1 cellular context compared by ENCODE assay signal in genomic region chr18:9762561-9762960, GRCh38.
TF ChIP-seq lines count a peak whose summit lies in the region.

No MANE protein-coding gene starts in this region.

TF ChIP-seq in K562, 482 proteins besides CTCF, POLR2A, EP300 and RAD21 (continued from another document):
- TF ChIP-seq ZBTB9 (CRISPR knock-in tag; IDR thresholded peaks at IDR 0.05) (no peak), ATF1 (CRISPR knock-in tag; IDR thresholded peaks at IDR 0.05) (no peak), ATF1 (tag; IDR thresholded peaks at IDR 0.05) (0 out of 2 replicates have a peak, but pooled peaks have one; percentile 22), GTF2B (IDR thresholded peaks at IDR 0.05; ENCODE audit: extremely low read depth, insufficient read length) (no peak), ARID1B (IDR thresholded peaks at IDR 0.05) (peak; percentile 26; the same call in 1 of the 2 replicates), GABPA (tag; conservative IDR thresholded peaks at IDR 0.05; ENCODE audit: low read depth) (peak; percentile 49; the same call in 1 of the 2 replicates), SPI1 (IDR thresholded peaks at IDR 0.05; ENCODE audit: borderline replicate concordance, low read depth, low read length) (peak; percentile 85), CUX1 (CRISPR knock-in tag; IDR thresholded peaks at IDR 0.05) (peak; percentile 29; the same call in 1 of the 2 replicates), ZNF592 (IDR thresholded peaks at IDR 0.05) (peak; percentile 33; the same call in 1 of the 2 replicates), TBP (optimal IDR thresholded peaks at IDR 0.05; ENCODE audit: low read depth, low read length) (peak; percentile 22), DPF2 (IDR thresholded peaks at IDR 0.05) (0 out of 2 replicates have a peak, but pooled peaks have one; percentile 16), ZNF511 (CRISPR knock-in tag; IDR thresholded peaks at IDR 0.05) (no peak), ATF7 (IDR thresholded peaks at IDR 0.05) (0 out of 2 replicates have a peak, but pooled peaks have one; percentile 19), ILF3 (IDR thresholded peaks at IDR 0.05; ENCODE audit: borderline replicate concordance) (no peak), HDAC3 (IDR thresholded peaks at IDR 0.05; ENCODE audit: borderline replicate concordance, partially characterized antibody) (no peak), WHSC1 (IDR thresholded peaks at IDR 0.05; ENCODE audit: low read length) (no peak), ZBTB40 (IDR thresholded peaks at IDR 0.05) (peak; percentile 70; the same call in 1 of the 2 replicates), ZBTB40 (CRISPR knock-in tag; IDR thresholded peaks at IDR 0.05) (no peak), NR2C1 (IDR thresholded peaks at IDR 0.05) (no peak), NR2C1 (tag; IDR thresholded peaks at IDR 0.05) (no peak)
